17 cellular contexts compared by ENCODE assay signal in the genomic region with DNA sequence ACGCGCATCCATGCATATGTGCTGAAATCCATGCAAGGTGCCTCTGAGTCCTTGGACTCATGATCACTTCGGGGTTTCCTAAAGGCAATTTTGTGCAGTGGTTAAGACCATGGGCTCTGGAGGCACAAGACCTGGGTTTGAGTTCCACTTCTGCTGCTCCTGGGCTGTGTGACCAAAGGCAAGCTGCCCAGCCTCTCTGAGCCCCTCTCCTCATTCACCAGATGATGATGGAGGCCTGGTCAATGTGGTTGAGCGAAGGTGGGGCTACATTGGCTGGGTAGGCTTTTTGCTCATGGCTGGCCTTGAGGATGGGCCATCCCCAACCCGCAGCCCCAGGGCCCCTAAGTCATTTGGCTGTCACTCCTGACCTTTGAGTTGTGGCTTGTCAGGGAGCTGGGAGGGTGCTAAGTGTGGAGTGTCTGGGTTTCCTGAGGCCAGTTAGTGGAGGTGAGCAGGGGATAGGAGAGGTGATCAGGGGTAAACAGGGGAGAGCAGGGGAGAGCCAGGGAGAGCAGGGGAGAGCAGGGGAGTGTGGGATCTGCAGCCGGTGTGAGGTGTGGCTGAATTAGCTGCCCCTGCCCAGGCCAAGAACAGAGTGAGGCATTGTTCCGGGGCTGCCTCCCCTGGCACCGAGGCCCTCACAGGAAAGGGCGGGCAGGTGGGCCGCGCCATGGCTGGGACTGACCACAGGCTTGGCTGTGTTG.
DNase-seq lines count a peak whose midpoint lies in the region; ATAC-seq, FAIRE-seq and TF ChIP-seq lines count a peak whose summit lies in the region.
"Had no signal": no experiment of that assay in that cellular context is flagged by ENCODE, and none has a peak within 500 bp of the region (broad histone marks: within the 10 kb centered on the region; RNA-seq: fewer than 3 reads in every experiment).

No MANE protein-coding gene starts in this region.

- H3K9me3 ChIP-seq in right cardiac atrium (ENCODE audit: control insufficient read depth, low read length) (no peaks in the 10 kb centered on the region), K562 (replicated peaks; ENCODE audit: control insufficient read depth, insufficient read depth, low read depth, low read length) (no peaks in the 10 kb centered on the region), mucosa of descending colon (no peaks in the 10 kb centered on the region)
- H3K9me3 ChIP-seq: SJCRH30 had no signal

- no peaks in the 10 kb centered on the region for H3K36me3 Mint-ChIP-seq in stimulated activated effector memory CD8-positive, alpha-beta T cell treated with anti-CD3 and anti-CD28 coated beads, Interleukin-12 subunit alpha, Interleukin-12 subunit beta, amount 100 ng/mL, for 72 hours

- BruUV-seq in K562 (replicated peaks; lab: Mats Ljungman, UMichigan), result no TSS peak

- H2AFZ ChIP-seq in K562 (ENCODE audit: low read depth, low read length), result no peak overlapping the region

- no peaks in the 10 kb centered on the region for H3K9me3 Mint-ChIP-seq in stimulated activated effector memory CD8-positive, alpha-beta T cell treated with anti-CD3 and anti-CD28 coated beads, Interleukin-12 subunit alpha, Interleukin-12 subunit beta, amount 100 ng/mL, for 72 hours

- no peak overlapping the region for H3K9ac ChIP-seq in K562 (ENCODE audit: insufficient read depth in 1 of 2, low read depth in 2 of 2, low read length in 2 of 2)

- H3K9me1 ChIP-seq in K562 (ENCODE audit: control insufficient read depth, insufficient read depth, low read length), result no peaks in the 10 kb centered on the region

- no peak for TF ChIP-seq POLR2A in K562 (conservative IDR thresholded peaks at IDR 0.05)

- no peaks in the 10 kb centered on the region for H3K4me1 Mint-ChIP-seq in stimulated activated effector memory CD8-positive, alpha-beta T cell treated with anti-CD3 and anti-CD28 coated beads, Interleukin-12 subunit alpha, Interleukin-12 subunit beta, amount 100 ng/mL, for 72 hours

- H3K27ac ChIP-seq in right cardiac atrium (ENCODE audit: low read length) (no peak overlapping the region), K562 (ENCODE audit: extremely low read depth, low read depth, low read length) (no peak overlapping the region)
- H3K27ac ChIP-seq: SJCRH30 had no signal

- ATAC-seq in right cardiac atrium (peak in 1 of 2 donors; percentile 15), left ventricle myocardium superior (no peak), K562 (no peak), mucosa of descending colon (peak; percentile 21)
- no peak for ATAC-seq in stimulated activated effector memory CD8-positive, alpha-beta T cell treated with anti-CD3 and anti-CD28 coated beads, Interleukin-12 subunit alpha, Interleukin-12 subunit beta, amount 100 ng/mL, for 72 hours

- intact Hi-C loops in right cardiac atrium (cut with DNase I) (no loop called here), left ventricle myocardium superior (cut with micrococcal nuclease) (no loop called here), K562 (cut with micrococcal nuclease) (no loop called here), mucosa of descending colon (cut with DNase I, micrococcal nuclease) (no loop called here)

- H3K4me3 Mint-ChIP-seq in stimulated activated effector memory CD8-positive, alpha-beta T cell treated with anti-CD3 and anti-CD28 coated beads, Interleukin-12 subunit alpha, Interleukin-12 subunit beta, amount 100 ng/mL, for 72 hours, result no peak overlapping the region

- DNase-seq in right cardiac atrium (peak; percentile 12 to 37 (median 18)), left ventricle myocardium superior (no peak), K562 (ENCODE audit: extremely low read depth in 1 of 4, low spot score in 3 of 4) (no peak), mucosa of descending colon (no peak), NCI-H1092 treated with DMSO at 0.1 percent for 48 hours (lab: John Stamatoyannopoulos, UW) (no peak), NCI-H1436 treated with DMSO at 0.1 percent for 48 hours (lab: John Stamatoyannopoulos, UW) (no peak), midbrain (lab: John Stamatoyannopoulos, UW) (no peak)
- DNase-seq in stimulated activated effector memory CD8-positive, alpha-beta T cell treated with anti-CD3 and anti-CD28 coated beads, Interleukin-12 subunit alpha, Interleukin-12 subunit beta, amount 100 ng/mL, for 72 hours (ENCODE audit: low spot score in 2 of 2), result no peak
- DNase-seq: COR-L47, IMR-90, Kasumi-1, NCI-H1417, NCI-H1930, NCI-H2171, NCI-H446, NCI-H69, SJCRH30 had no signal

- FAIRE-seq in K562 (lab: Jason Lieb, UNC), result no peak

- H3K27ac Mint-ChIP-seq in stimulated activated effector memory CD8-positive, alpha-beta T cell treated with anti-CD3 and anti-CD28 coated beads, Interleukin-12 subunit alpha, Interleukin-12 subunit beta, amount 100 ng/mL, for 72 hours, result peak overlapping the region; percentile 56

- H3K27me3 ChIP-seq in right cardiac atrium (ENCODE audit: control insufficient read depth, insufficient read depth) (no peaks in the 10 kb centered on the region), K562 (ENCODE audit: control insufficient read depth in 2 of 2, insufficient read depth in 2 of 2, low read length in 2 of 2) (peaks cover 7 to 48% of the 10 kb centered on the region in 2 experiments; a peak in 3 of 5 replicates)
- H3K27me3 ChIP-seq: SJCRH30 had no signal

- H3K4me1 ChIP-seq in right cardiac atrium (ENCODE audit: control insufficient read depth, insufficient read depth, low read length), result no peaks in the 10 kb centered on the region
- peaks cover 5 to 27% of the 10 kb centered on the region in 2 experiments; a peak in 4 of 5 replicates for H3K4me1 ChIP-seq in K562 (replicated peaks in 1 of 2; ENCODE audit: control insufficient read depth in 2 of 2, insufficient read depth in 2 of 2, low read length in 2 of 2)
- H3K4me1 ChIP-seq in mucosa of descending colon (ENCODE audit: low read depth), result peaks cover 4% of the 10 kb centered on the region

- TF ChIP-seq CTCF in K562 (IDR thresholded peaks at IDR 0.05 in 2 of 3, conservative IDR thresholded peaks at IDR 0.05 in 1 of 3; ENCODE audit: insufficient read depth in 2 of 3, low read depth in 1 of 3, low read length in 3 of 3), result no peak
- TF ChIP-seq CTCF in mucosa of descending colon (IDR thresholded peaks at IDR 0.05), result no peak

- no peak overlapping the region for H3K4me3 ChIP-seq in right cardiac atrium (ENCODE audit: low read length)
- no peak overlapping the region for H3K4me3 ChIP-seq in K562
- no peak overlapping the region for H3K4me3 ChIP-seq in mucosa of descending colon
- H3K4me3 ChIP-seq: SJCRH30 had no signal

- TF ChIP-seq RAD21 in K562 (CRISPR knock-in tag; conservative IDR thresholded peaks at IDR 0.05 in 1 of 2, IDR thresholded peaks at IDR 0.05 in 1 of 2), result no peak

- H3K79me2 ChIP-seq in K562 (ENCODE audit: control insufficient read depth, insufficient read depth, low read length), result no peaks in the 10 kb centered on the region

- H3K4me2 ChIP-seq in K562 (ENCODE audit: insufficient read depth, low read length), result no peak overlapping the region

- H3K36me3 ChIP-seq in K562 (ENCODE audit: control insufficient read depth, insufficient read depth, low read length) (no peaks in the 10 kb centered on the region), mucosa of descending colon (ENCODE audit: low read depth) (no peaks in the 10 kb centered on the region)
- H3K36me3 ChIP-seq: SJCRH30 had no signal

- CTCF ChIA-PET in K562 (lab: Yijun Ruan, JAX; ENCODE audit: low intra/inter-chr PET ratio), result no interaction called here

- no peak for TF ChIP-seq EP300 in K562 (IDR thresholded peaks at IDR 0.05; ENCODE audit: low read length)

- no peaks in the 10 kb centered on the region; the same call in 1 of the 2 replicates for H4K20me1 ChIP-seq in K562 (replicated peaks; ENCODE audit: control insufficient read depth, insufficient read depth, low read length)

- WGBS in right cardiac atrium, result 86% methylated on average over 11 of the region's 11 CpGs
- 20% methylated on average over 11 of the region's 11 CpGs for WGBS in K562 (ENCODE audit: insufficient coverage, low coverage, missing lambda C conversion rate)

- POLR2A ChIA-PET in K562 (lab: Yijun Ruan, JAX), result interaction anchor here (0.7 to 1.0 kb wide), 4 partner anchors 10 to 118 kb away, joined by 3 to 5 read pairs (median 3); no protein-coding TSS in a partner anchor

- in situ Hi-C loops in K562 (cut with MboI), result no loop called here

TF ChIP-seq in K562, 482 proteins besides CTCF, POLR2A, EP300 and RAD21 (continues in another document):
- TF ChIP-seq MCM7 (IDR thresholded peaks at IDR 0.05) (no peak), RBM25 (IDR thresholded peaks at IDR 0.05; ENCODE audit: low read depth, low read length, severe bottlenecking) (peak; percentile 25), ZFPM2 (CRISPR knock-in tag; IDR thresholded peaks at IDR 0.05) (no peak), ZNF699 (CRISPR knock-in tag; IDR thresholded peaks at IDR 0.05; ENCODE audit: insufficient replicate concordance) (no peak), BCL6 (CRISPR knock-in tag; IDR thresholded peaks at IDR 0.05) (no peak), ZNF431 (CRISPR knock-in tag; IDR thresholded peaks at IDR 0.05) (no peak)
- TF ChIP-seq, protein P1, sequence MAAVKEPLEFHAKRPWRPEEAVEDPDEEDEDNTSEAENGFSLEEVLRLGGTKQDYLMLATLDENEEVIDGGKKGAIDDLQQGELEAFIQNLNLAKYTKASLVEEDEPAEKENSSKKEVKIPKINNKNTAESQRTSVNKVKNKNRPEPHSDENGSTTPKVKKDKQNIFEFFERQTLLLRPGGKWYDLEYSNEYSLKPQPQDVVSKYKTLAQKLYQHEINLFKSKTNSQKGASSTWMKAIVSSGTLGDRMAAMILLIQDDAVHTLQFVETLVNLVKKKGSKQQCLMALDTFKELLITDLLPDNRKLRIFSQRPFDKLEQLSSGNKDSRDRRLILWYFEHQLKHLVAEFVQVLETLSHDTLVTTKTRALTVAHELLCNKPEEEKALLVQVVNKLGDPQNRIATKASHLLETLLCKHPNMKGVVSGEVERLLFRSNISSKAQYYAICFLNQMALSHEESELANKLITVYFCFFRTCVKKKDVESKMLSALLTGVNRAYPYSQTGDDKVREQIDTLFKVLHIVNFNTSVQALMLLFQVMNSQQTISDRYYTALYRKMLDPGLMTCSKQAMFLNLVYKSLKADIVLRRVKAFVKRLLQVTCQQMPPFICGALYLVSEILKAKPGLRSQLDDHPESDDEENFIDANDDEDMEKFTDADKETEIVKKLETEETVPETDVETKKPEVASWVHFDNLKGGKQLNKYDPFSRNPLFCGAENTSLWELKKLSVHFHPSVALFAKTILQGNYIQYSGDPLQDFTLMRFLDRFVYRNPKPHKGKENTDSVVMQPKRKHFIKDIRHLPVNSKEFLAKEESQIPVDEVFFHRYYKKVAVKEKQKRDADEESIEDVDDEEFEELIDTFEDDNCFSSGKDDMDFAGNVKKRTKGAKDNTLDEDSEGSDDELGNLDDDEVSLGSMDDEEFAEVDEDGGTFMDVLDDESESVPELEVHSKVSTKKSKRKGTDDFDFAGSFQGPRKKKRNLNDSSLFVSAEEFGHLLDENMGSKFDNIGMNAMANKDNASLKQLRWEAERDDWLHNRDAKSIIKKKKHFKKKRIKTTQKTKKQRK (IDR thresholded peaks at IDR 0.05; ENCODE audit: borderline replicate concordance, low read depth, low read length), result no peak

Comparison
In these comparisons a context has a peak if more than half of its experiments do, and no peak if none do; other contexts are left out.
1. DNase-seq: peak in right cardiac atrium (3 of 3); none in left ventricle myocardium superior (single experiment), K562 (0 of 4), mucosa of descending colon (0 of 3), stimulated activated effector memory CD8-positive, alpha-beta T cell treated with anti-CD3 and anti-CD28 coated beads, Interleukin-12 subunit alpha, Interleukin-12 subunit beta, amount 100 ng/mL, for 72 hours (0 of 2), NCI-H1092 treated with DMSO at 0.1 percent for 48 hours (single experiment), NCI-H1436 treated with DMSO at 0.1 percent for 48 hours (single experiment) and midbrain (single experiment).